ENCODE assay signal across 4 cellular contexts in the genomic region with DNA sequence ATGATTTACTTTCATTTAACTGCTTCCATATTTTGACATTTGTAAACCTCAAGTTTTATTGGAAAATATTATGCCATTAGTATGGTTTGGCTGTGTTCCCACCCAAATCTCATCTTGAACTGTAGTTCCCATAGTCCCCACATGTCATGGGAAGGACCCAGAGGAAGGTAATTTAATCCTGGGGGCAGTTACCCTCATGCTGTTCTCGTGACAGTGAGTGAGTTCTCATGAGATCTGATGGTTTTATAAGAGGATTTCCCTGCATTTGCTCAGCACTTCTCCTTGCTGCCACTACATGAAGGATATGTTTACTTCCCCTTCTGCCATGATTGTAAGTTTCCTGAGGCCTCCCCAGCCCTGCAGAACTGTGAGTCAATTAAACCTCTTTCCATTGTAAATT. TPM values are rescaled to one million over a fixed set of nuclear protein-coding genes. Genes with fewer than 3 reads are reported as not detected.
"Had no signal": no experiment of that assay in that cellular context is flagged by ENCODE, and none has a peak within 500 bp of the region (broad histone marks: within the 10 kb centered on the region; RNA-seq: fewer than 3 reads in every experiment).

No MANE protein-coding gene starts in this region.

RNA-seq across cellular contexts. Expression of gene SVEP1, which starts 48.3 kb away (rescaled TPM):
- total RNA-seq: activated B cell treated with CpG ODN at 0.5 μM for 24 hours; activated CD4-positive, alpha-beta T cell treated with anti-CD3 and anti-CD28 coated beads, Interleukin-2, amount 10 ng/mL, durations not matched to agents 24 days and 14 days; activated CD8-positive, alpha-beta memory T cell treated with anti-CD3 and anti-CD28 coated beads, Interleukin-2, amount 10 ng/mL, durations not matched to agents 7 days and 5 days; activated T-helper 1 cell treated with anti-CD3 and anti-CD28 coated beads, Interleukin-12 subunit alpha, Interleukin-12 subunit beta, Interleukin-2, Interleukin-4 antibody, amounts not matched to agents 30 ng/mL and 10 ng/mL and 1 ng/mL, durations not matched to agents 14 hours and 24 hours and 36 hours had no signal
